In genomic region chrX:74319321-74319720, GRCh38 we compare ENCODE assay signal across 15 cellular contexts. TPM values are rescaled to one million over a fixed set of nuclear protein-coding genes. Genes with fewer than 3 reads are reported as not detected.
"Had no signal": no experiment of that assay in that cellular context is flagged by ENCODE, and none has a peak within 500 bp of the region (broad histone marks: within the 10 kb centered on the region; RNA-seq: fewer than 3 reads in every experiment).

No MANE protein-coding gene starts in this region.

RNA-seq across cellular contexts. Expression of gene ZCCHC13, which starts 15.3 kb away (rescaled TPM):
- total RNA-seq: stomach, subcutaneous adipose tissue, suprapubic skin, temporal lobe, thoracic aorta, thyroid gland, tibial nerve, transverse colon, upper lobe of left lung, upper lobe of right lung, ureter, urinary bladder, uterus, vagina had no signal
- polyA plus RNA-seq: stomach, thymus, urinary bladder had no signal
